Comparison of ENCODE assay signal across 9 cellular contexts in the genomic region with DNA sequence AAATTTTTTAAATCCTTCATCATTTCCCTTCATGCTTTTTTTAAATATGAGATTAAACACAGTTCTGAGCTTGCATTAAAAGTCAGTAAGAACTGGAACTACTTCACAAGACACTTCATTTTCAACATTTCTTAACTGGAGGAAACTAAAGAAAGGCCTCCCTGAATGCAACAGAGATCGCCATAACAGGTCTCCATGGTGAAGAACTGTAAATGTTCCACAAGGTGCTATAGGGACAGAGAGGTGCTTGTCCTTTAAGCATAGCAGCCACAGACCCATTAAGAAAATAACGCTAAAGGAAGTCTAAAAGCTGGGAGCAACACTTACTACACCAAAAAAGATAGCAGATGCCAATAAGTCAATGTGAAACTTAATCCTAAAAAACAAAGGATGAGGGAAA. TPM values are rescaled to one million over a fixed set of nuclear protein-coding genes. Genes with fewer than 3 reads are reported as not detected.
DNase-seq lines count a peak whose midpoint lies in the region; ATAC-seq and TF ChIP-seq lines count a peak whose summit lies in the region.
"Had no signal": no experiment of that assay in that cellular context is flagged by ENCODE, and none has a peak within 500 bp of the region (broad histone marks: within the 10 kb centered on the region; RNA-seq: fewer than 3 reads in every experiment).

No MANE protein-coding gene starts in this region.

- peaks cover 0 to 3% (median 0%) of the 10 kb centered on the region in 4 donors for H3K36me3 ChIP-seq in esophagus muscularis mucosa

- H3K27me3 Mint-ChIP-seq in CD14-positive monocyte (ENCODE audit: low read depth in 3 of 3): no peaks in the 10 kb centered on the region

- TF ChIP-seq POLR2A in esophagus muscularis mucosa (IDR thresholded peaks at IDR 0.05; ENCODE audit: low read depth): no peak

- peak overlapping the region; percentile 50 to 59 for H3K4me3 Mint-ChIP-seq in CD14-positive monocyte

- DNase-seq in CD14-positive monocyte (ENCODE audit: low spot score) (no peak), esophagus muscularis mucosa (ENCODE audit: extremely low spot score) (no peak), NCI-H2081 (lab: John Stamatoyannopoulos, UW) (no peak), COR-L47 (lab: John Stamatoyannopoulos, UW) (no peak), NCI-H1417 treated with DMSO at 0.1 percent for 48 hours (lab: John Stamatoyannopoulos, UW) (no peak), NCI-H2029 treated with DMSO at 0.1 percent for 48 hours (lab: John Stamatoyannopoulos, UW) (no peak)
- DNase-seq: NCI-H1930 had no signal

- peaks cover 0 to 7% (median 2%) of the 10 kb centered on the region in 7 donors for H3K9me3 Mint-ChIP-seq in CD14-positive monocyte

- no peak for TF ChIP-seq EP300 in esophagus muscularis mucosa (IDR thresholded peaks at IDR 0.05)

- peak overlapping the region in 3 of 4 donors; percentile 15 to 43 (median 42) for H3K27ac ChIP-seq in esophagus muscularis mucosa (replicated peaks in 1 of 4)

- H3K36me3 Mint-ChIP-seq in CD14-positive monocyte: peaks cover 7 to 32% of the 10 kb centered on the region in 2 donors

- H3K27ac Mint-ChIP-seq in CD14-positive monocyte: peak overlapping the region in 6 of 7 donors; percentile 25 to 85 (median 60)

- H3K27me3 ChIP-seq in esophagus muscularis mucosa: no peaks in the 10 kb centered on the region

- TF ChIP-seq CTCF in CD14-positive monocyte (IDR thresholded peaks at IDR 0.05) (no peak), esophagus muscularis mucosa (IDR thresholded peaks at IDR 0.05) (no peak)

- ATAC-seq in GM19372 (IDR thresholded peaks at IDR 0.05; ENCODE audit: low read depth, unreplicated experiment) (peak; percentile 34), HG03108 (IDR thresholded peaks at IDR 0.05; ENCODE audit: unreplicated experiment) (peak; percentile 40)

- 41% methylated on average over 2 of the region's 2 CpGs for WGBS in esophagus muscularis mucosa

- H3K4me1 Mint-ChIP-seq in CD14-positive monocyte: peaks cover 41% of the 10 kb centered on the region

- H3K4me3 ChIP-seq in esophagus muscularis mucosa: no peak overlapping the region

- H3K9me3 ChIP-seq in esophagus muscularis mucosa: no peaks in the 10 kb centered on the region

- peaks cover 17 to 73% (median 62%) of the 10 kb centered on the region in 4 donors for H3K4me1 ChIP-seq in esophagus muscularis mucosa

- intact Hi-C loops in CD14-positive monocyte (cut with micrococcal nuclease) (no loop called here), esophagus muscularis mucosa (cut with DNase I) (loop anchor here (5.0 kb wide), 1 partner anchor 120 kb away; no protein-coding TSS in a partner anchor)

RNA-seq across cellular contexts. Expression of gene STAM2, which starts 8.5 kb away (rescaled TPM):
- polyA plus RNA-seq in CD14-positive monocyte: 10 to 100 TPM in 1 of 2 donors, 1 to 10 TPM in 1; 6.9 to 12.6 TPM
- total RNA-seq in esophagus muscularis mucosa: 10 to 100 TPM; 19.4 to 29.9 (median 23.9) TPM
